Comparison of ENCODE assay signal across 8 cellular contexts in genomic region chr1:206579747-206580437, GRCh38. TPM values are rescaled to one million over a fixed set of nuclear protein-coding genes. Genes with fewer than 3 reads are reported as not detected.
DNase-seq lines count a peak whose midpoint lies in the region; ATAC-seq and TF ChIP-seq lines count a peak whose summit lies in the region.

No MANE protein-coding gene starts in this region.

- peak overlapping the region; percentile 97 for H3K27ac Mint-ChIP-seq in dendritic cell treated with granulocyte-macrophage colony-stimulating factor and Interleukin-4, amounts not matched to agents 40 ng/mL and 50 ng/mL, for 4 days

- peak; percentile 64 for DNase-seq in AG09309 (ENCODE audit: low read depth)
- DNase-seq in activated CD4-positive, alpha-beta T cell treated with anti-CD3 and anti-CD28 coated beads for 48 hours, result peak; percentile 93
- DNase-seq in posterior vena cava (ENCODE audit: low spot score), result peak; percentile 95
- no peak for DNase-seq in vagina (ENCODE audit: extremely low spot score in 2 of 2)
- no peak for DNase-seq in NCI-H748 treated with DMSO at 0.1 percent for 48 hours (lab: John Stamatoyannopoulos, UW)

- peak overlapping the region; percentile 40 for H3K27ac ChIP-seq in vagina

- no peak for TF ChIP-seq CTCF in AG09309 (IDR thresholded peaks at IDR 0.05; ENCODE audit: control insufficient read depth, insufficient read depth, low read depth, low read length, missing control alignments)
- TF ChIP-seq CTCF in vagina (IDR thresholded peaks at IDR 0.05), result no peak

- no peaks in the 10 kb centered on the region for H3K27me3 ChIP-seq in vagina

- no peaks in the 10 kb centered on the region for H3K27me3 Mint-ChIP-seq in dendritic cell treated with granulocyte-macrophage colony-stimulating factor and Interleukin-4, amounts not matched to agents 40 ng/mL and 50 ng/mL, for 4 days

- H3K4me1 Mint-ChIP-seq in dendritic cell treated with granulocyte-macrophage colony-stimulating factor and Interleukin-4, amounts not matched to agents 40 ng/mL and 50 ng/mL, for 4 days (ENCODE audit: low read depth), result peaks cover 88% of the 10 kb centered on the region

- no peaks in the 10 kb centered on the region for H3K36me3 ChIP-seq in vagina

- no peaks in the 10 kb centered on the region for H3K9me3 ChIP-seq in vagina

- no peaks in the 10 kb centered on the region for H3K9me3 Mint-ChIP-seq in dendritic cell treated with granulocyte-macrophage colony-stimulating factor and Interleukin-4, amounts not matched to agents 40 ng/mL and 50 ng/mL, for 4 days

- peak overlapping the region; percentile 58 for H3K4me3 Mint-ChIP-seq in dendritic cell treated with granulocyte-macrophage colony-stimulating factor and Interleukin-4, amounts not matched to agents 40 ng/mL and 50 ng/mL, for 4 days

- ATAC-seq in GM19395 (IDR thresholded peaks at IDR 0.05; ENCODE audit: unreplicated experiment) (peak; percentile 87), HG03469 (IDR thresholded peaks at IDR 0.05; ENCODE audit: unreplicated experiment) (peak; percentile 58)

- peaks cover 47% of the 10 kb centered on the region for H3K4me1 ChIP-seq in vagina

- peaks cover 63% of the 10 kb centered on the region for H3K36me3 Mint-ChIP-seq in dendritic cell treated with granulocyte-macrophage colony-stimulating factor and Interleukin-4, amounts not matched to agents 40 ng/mL and 50 ng/mL, for 4 days (ENCODE audit: low read depth)

- H3K4me3 ChIP-seq in AG09309 (ENCODE audit: control insufficient read depth, low read depth, low read length), result no peak overlapping the region
- no peak overlapping the region for H3K4me3 ChIP-seq in vagina

- intact Hi-C loops in dendritic cell treated with granulocyte-macrophage colony-stimulating factor and Interleukin-4, amounts not matched to agents 40 ng/mL and 50 ng/mL, for 4 days (cut with micrococcal nuclease), result no loop called here
- intact Hi-C loops in posterior vena cava (cut with DNase I) (loop anchor here in 1 of 2 donors (5.0 kb wide), 1 partner anchor 88 kb away; no protein-coding TSS in a partner anchor), vagina (cut with DNase I) (loop anchor here (5.0 kb wide), 1 partner anchor 88 kb away; no protein-coding TSS in a partner anchor)

- TF ChIP-seq POLR2A in vagina (IDR thresholded peaks at IDR 0.05), result no peak

RNA-seq across cellular contexts. Expression of gene EIF2D, which starts 32.4 kb away (rescaled TPM):
- total RNA-seq in posterior vena cava, result 10 to 100 TPM; 32.4 to 34.3 TPM
- total RNA-seq in vagina, result 48.9 TPM

RNA-seq across cellular contexts. Expression of gene DYRK3, which starts 55.4 kb away (rescaled TPM):
- 10 to 100 TPM in 1 of 2 donors, 1 to 10 TPM in 1; 8.4 to 10.7 TPM for total RNA-seq in posterior vena cava
- 5.9 TPM for total RNA-seq in vagina

Comparison
In these comparisons a context has a peak if more than half of its experiments do, and no peak if none do; other contexts are left out.
1. DNase-seq: peak in AG09309 (single experiment), activated CD4-positive, alpha-beta T cell treated with anti-CD3 and anti-CD28 coated beads for 48 hours (single experiment) and posterior vena cava (single experiment); none in vagina (0 of 2) and NCI-H748 treated with DMSO at 0.1 percent for 48 hours (single experiment).